In the genomic region with DNA sequence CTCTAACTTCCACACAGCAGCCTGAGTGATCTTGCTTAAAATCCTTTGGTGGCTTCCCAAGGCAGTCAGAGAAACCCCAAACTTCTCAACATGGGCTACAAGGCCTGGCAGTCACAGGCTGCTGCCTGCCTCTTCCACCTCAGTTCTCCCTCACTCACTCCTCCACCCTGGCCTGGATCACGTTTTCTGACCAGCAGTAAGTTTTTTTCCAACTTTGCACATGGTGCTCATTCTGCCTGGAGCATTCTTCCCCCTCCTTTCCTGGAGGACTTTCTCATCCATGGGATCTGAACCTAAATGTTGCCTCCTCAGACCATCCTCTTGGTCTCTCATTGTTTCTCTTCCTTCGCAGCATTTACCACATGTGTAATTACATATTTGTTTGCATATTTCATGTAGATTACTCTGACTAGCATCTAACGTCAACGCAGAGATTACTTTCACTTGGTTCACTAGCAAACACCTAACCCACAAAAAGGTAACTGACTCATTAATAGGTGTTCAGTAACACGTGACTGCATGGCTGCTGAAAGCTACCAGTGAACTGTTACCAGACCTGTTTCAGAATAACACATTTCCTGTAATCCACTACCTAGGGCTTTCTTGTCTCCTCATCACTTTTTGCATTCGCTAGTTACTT, we compare ENCODE assay signal across 8 cellular contexts. TPM values are rescaled to one million over a fixed set of nuclear protein-coding genes. Genes with fewer than 3 reads are reported as not detected.
DNase-seq lines count a peak whose midpoint lies in the region; ATAC-seq and TF ChIP-seq lines count a peak whose summit lies in the region.

No MANE protein-coding gene starts in this region.

- ATAC-seq in GM18870 (IDR thresholded peaks at IDR 0.05; ENCODE audit: unreplicated experiment), result peak; percentile 81
- peak; percentile 61 for ATAC-seq in HG02852 (IDR thresholded peaks at IDR 0.05; ENCODE audit: unreplicated experiment)
- peak; percentile 96 for ATAC-seq in esophagus mucosa
- no peak for ATAC-seq in heart right ventricle
- ATAC-seq in heart left ventricle, result no peak

- H3K27me3 Mint-ChIP-seq in T-helper 2 cell treated with Interferon-gamma antibody and Interleukin-4, amounts not matched to agents 5 μg/mL and 100 μg/mL, for 36 hours (ENCODE audit: low read depth), result no peaks in the 10 kb centered on the region

- peak overlapping the region; percentile 77 for H3K4me3 Mint-ChIP-seq in T-helper 2 cell treated with Interferon-gamma antibody and Interleukin-4, amounts not matched to agents 5 μg/mL and 100 μg/mL, for 36 hours

- TF ChIP-seq POLR2A in heart left ventricle (IDR thresholded peaks at IDR 0.05), result no peak

- H3K36me3 Mint-ChIP-seq in T-helper 2 cell treated with Interferon-gamma antibody and Interleukin-4, amounts not matched to agents 5 μg/mL and 100 μg/mL, for 36 hours (ENCODE audit: low read depth), result peaks cover 44% of the 10 kb centered on the region

- WGBS in heart right ventricle, 2 donors, result 82 to 83% methylated on average over 6 of the region's 6 CpGs
- WGBS in heart left ventricle, 4 donors, result 79 to 83% (median 81%) methylated on average over 6 of the region's 6 CpGs

- H3K36me3 ChIP-seq in heart right ventricle (peaks cover 0 to 19% (median 0%) of the 10 kb centered on the region in 9 donors), heart left ventricle (peaks cover 0 to 14% (median 3%) of the 10 kb centered on the region in 9 donors)

- H3K9me3 Mint-ChIP-seq in T-helper 2 cell treated with Interferon-gamma antibody and Interleukin-4, amounts not matched to agents 5 μg/mL and 100 μg/mL, for 36 hours, result no peaks in the 10 kb centered on the region

- peak overlapping the region; percentile 95 for H3K27ac Mint-ChIP-seq in T-helper 2 cell treated with Interferon-gamma antibody and Interleukin-4, amounts not matched to agents 5 μg/mL and 100 μg/mL, for 36 hours

- TF ChIP-seq CTCF in heart right ventricle (IDR thresholded peaks at IDR 0.05), result no peak
- no peak for TF ChIP-seq CTCF in heart left ventricle (IDR thresholded peaks at IDR 0.05)

- peaks cover 70% of the 10 kb centered on the region for H3K4me1 Mint-ChIP-seq in T-helper 2 cell treated with Interferon-gamma antibody and Interleukin-4, amounts not matched to agents 5 μg/mL and 100 μg/mL, for 36 hours (ENCODE audit: low read depth)

- H3K27ac ChIP-seq in heart right ventricle (peak overlapping the region in 1 of 10 donors; percentile 68), heart left ventricle (peak overlapping the region in 1 of 12 donors; percentile 62)

- H3K4me3 ChIP-seq in heart right ventricle (no peak overlapping the region), heart left ventricle (no peak overlapping the region)

- DNase-seq in T-helper 2 cell treated with Interferon-gamma antibody and Interleukin-4, amounts not matched to agents 5 μg/mL and 100 μg/mL, for 36 hours (ENCODE audit: low spot score), result peak; percentile 48
- DNase-seq in heart right ventricle, result no peak
- no peak for DNase-seq in GOT3 (lab: John Stamatoyannopoulos, UW)
- no peak for DNase-seq in activated CD8-positive, alpha-beta memory T cell treated with anti-CD3 and anti-CD28 coated beads, Interleukin-2, amount 50 U/mL, for 48 hours
- no peak for DNase-seq in heart left ventricle

- H3K9me3 ChIP-seq in heart right ventricle, result no peaks in the 10 kb centered on the region
- no peaks in the 10 kb centered on the region for H3K9me3 ChIP-seq in heart left ventricle

- H3K27me3 ChIP-seq in heart right ventricle, result no peaks in the 10 kb centered on the region
- H3K27me3 ChIP-seq in heart left ventricle, result no peaks in the 10 kb centered on the region

- H3K4me1 ChIP-seq in heart right ventricle, result peaks cover 7 to 99% (median 82%) of the 10 kb centered on the region in 9 donors
- peaks cover 7 to 100% (median 56%) of the 10 kb centered on the region in 12 donors for H3K4me1 ChIP-seq in heart left ventricle

- intact Hi-C loops in heart right ventricle (cut with DNase I) (no loop called here), heart left ventricle (cut with DNase I) (no loop called here)

RNA-seq across cellular contexts. Expression of gene GNA13, which starts 17.1 kb away (rescaled TPM):
- total RNA-seq in esophagus mucosa, result 16.9 TPM
- 10 to 100 TPM; 17.5 to 35.4 (median 20.9) TPM for total RNA-seq in heart right ventricle
- 10 to 100 TPM in 1 of 2 donors, 1 to 10 TPM in 1; 9.2 to 10.5 TPM for polyA plus RNA-seq in heart right ventricle
- total RNA-seq in heart left ventricle, result 10 to 100 TPM; 19.0 to 39.2 (median 24.4) TPM
- polyA plus RNA-seq in heart left ventricle, result 10 to 100 TPM in 1 of 2 donors, 1 to 10 TPM in 1; 7.3 to 21.6 TPM

Comparison
In these comparisons a context has a peak if more than half of its experiments do, and no peak if none do; other contexts are left out.
1. ATAC-seq: peak in GM18870 (single experiment), HG02852 (single experiment) and esophagus mucosa (single experiment); none in heart right ventricle (0 of 8) and heart left ventricle (0 of 4).